19 cellular contexts compared by ENCODE assay signal in the genomic region with DNA sequence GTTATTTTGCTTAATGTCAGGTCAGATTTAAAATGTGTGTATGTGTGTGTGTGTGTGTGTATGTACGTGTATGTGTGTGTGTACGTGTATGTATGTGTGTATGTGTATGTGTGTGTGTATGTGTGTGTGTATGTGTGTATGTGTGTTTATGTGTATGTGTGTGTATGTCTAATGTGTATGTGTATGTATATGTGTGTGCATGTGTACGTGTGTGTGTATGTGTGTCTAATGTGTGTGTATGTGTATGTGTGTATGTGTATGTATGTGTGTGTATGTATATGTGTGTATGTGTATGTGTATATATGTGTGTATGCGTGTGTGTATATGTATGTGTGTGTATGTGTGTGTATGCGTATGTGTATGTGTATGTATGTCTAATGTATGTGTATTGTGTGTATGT.
DNase-seq lines count a peak whose midpoint lies in the region; TF ChIP-seq lines count a peak whose summit lies in the region.
"Had no signal": no experiment of that assay in that cellular context is flagged by ENCODE, and none has a peak within 500 bp of the region (broad histone marks: within the 10 kb centered on the region; RNA-seq: fewer than 3 reads in every experiment).

No MANE protein-coding gene starts in this region.

- H2BK15ac ChIP-seq in mesendoderm (replicated peaks; ENCODE audit: low read depth) = no peak overlapping the region

- no peak overlapping the region for H3K27ac ChIP-seq in BLaER1
- no peak overlapping the region for H3K27ac ChIP-seq in HEK293 (ENCODE audit: extremely low read depth, low read depth, low read length)
- H3K27ac ChIP-seq in neutrophil = peak overlapping the region; percentile 66
- no peak overlapping the region for H3K27ac ChIP-seq in mesendoderm (ENCODE audit: low read depth, low read length)

- H3K4ac ChIP-seq in mesendoderm (ENCODE audit: low read depth, low read length) = no peak overlapping the region

- no peak overlapping the region for H4K8ac ChIP-seq in mesendoderm (ENCODE audit: low read depth, low read length)

- H3K36me3 Mint-ChIP-seq in glutamatergic neuron (ENCODE audit: unreplicated experiment) (no peaks in the 10 kb centered on the region), chondrocyte (ENCODE audit: low read depth) (no peaks in the 10 kb centered on the region)
- H3K36me3 Mint-ChIP-seq: CD8-positive, alpha-beta memory T cell; IgD-negative memory B cell had no signal

- no peak overlapping the region for H2BK120ac ChIP-seq in mesendoderm (ENCODE audit: low read depth, low read length)

- H3K9me3 Mint-ChIP-seq in glutamatergic neuron (ENCODE audit: unreplicated experiment) (peaks cover 10% of the 10 kb centered on the region), chondrocyte (ENCODE audit: low read depth) (no peaks in the 10 kb centered on the region)
- H3K9me3 Mint-ChIP-seq: CD8-positive, alpha-beta memory T cell; IgD-negative memory B cell had no signal

- H3K4me3 Mint-ChIP-seq in glutamatergic neuron (ENCODE audit: unreplicated experiment) (peak overlapping the region; percentile 83), chondrocyte (ENCODE audit: unreplicated experiment) (no peak overlapping the region)
- H3K4me3 Mint-ChIP-seq: IgD-negative memory B cell had no signal

- no peak for TF ChIP-seq CTCF in HEK293 (tag by site-specific recombination; IDR thresholded peaks at IDR 0.05)
- TF ChIP-seq CTCF in glutamatergic neuron (IDR thresholded peaks at IDR 0.05; ENCODE audit: partially characterized antibody, unreplicated experiment) = no peak
- no peak for TF ChIP-seq CTCF in neutrophil (IDR thresholded peaks at IDR 0.05)
- TF ChIP-seq CTCF in chondrocyte (IDR thresholded peaks at IDR 0.05) = no peak

- H3K56ac ChIP-seq in mesendoderm (ENCODE audit: low read length) = no peak overlapping the region

- H3K27me3 ChIP-seq in BLaER1 = peaks cover 12% of the 10 kb centered on the region
- no peaks in the 10 kb centered on the region for H3K27me3 ChIP-seq in neutrophil
- no peaks in the 10 kb centered on the region for H3K27me3 ChIP-seq in mesendoderm (ENCODE audit: insufficient read depth, low read length, poor library complexity)

- H3K79me1 ChIP-seq in mesendoderm (ENCODE audit: low read length) = no peaks in the 10 kb centered on the region

- H3K79me2 ChIP-seq in mesendoderm (ENCODE audit: control insufficient read depth, insufficient read depth, low read length) = no peaks in the 10 kb centered on the region

- H3K4me1 Mint-ChIP-seq in glutamatergic neuron (ENCODE audit: low read depth, unreplicated experiment) (peaks cover 47% of the 10 kb centered on the region), chondrocyte (ENCODE audit: low read depth) (peaks cover 18% of the 10 kb centered on the region)

- DNase-seq in glutamatergic neuron = no peak
- DNase-seq in NCI-H2196 (lab: John Stamatoyannopoulos, UW; ENCODE audit: unreplicated experiment) = no peak
- no peak for DNase-seq in mesendoderm
- DNase-seq in posterior cingulate gyrus = no peak
- no peak for DNase-seq in chondrocyte (ENCODE audit: low spot score)
- DNase-seq: 8988T; CD8-positive, alpha-beta memory T cell; DND-41; GDM1; MM.1S; NCI-H1105 treated with DMSO at 0.1 percent for 48 hours; NCI-H1694 treated with DMSO at 0.1 percent for 48 hours; NCI-H526 treated with DMSO at 0.1 percent for 48 hours; OCI-M1; SHP77 treated with DMSO at 0.1 percent for 48 hours had no signal

- POLR2A ChIA-PET in HEK293 (lab: Yijun Ruan, JAX) = no interaction called here

- no peak overlapping the region for H3K4me3 ChIP-seq in BLaER1
- no peak overlapping the region for H3K4me3 ChIP-seq in HEK293 (ENCODE audit: low read depth, low read length)
- H3K4me3 ChIP-seq in neutrophil (ENCODE audit: low read depth in 1 of 2, low read length in 1 of 2) = no peak overlapping the region
- H3K4me3 ChIP-seq in mesendoderm (ENCODE audit: low read length) = no peak overlapping the region

- H3K4me2 ChIP-seq in BLaER1 (peak overlapping the region; percentile 85), mesendoderm (ENCODE audit: low read length) (no peak overlapping the region)

- H3K27me3 Mint-ChIP-seq in glutamatergic neuron (ENCODE audit: unreplicated experiment) (peaks cover 15% of the 10 kb centered on the region), chondrocyte (ENCODE audit: low read depth) (peaks cover 38% of the 10 kb centered on the region)

- H3K36me3 ChIP-seq in BLaER1 (no peaks in the 10 kb centered on the region), HEK293 (ENCODE audit: control insufficient read depth in 2 of 2, insufficient read depth in 1 of 2, low read length in 2 of 2) (no peaks in the 10 kb centered on the region), neutrophil (no peaks in the 10 kb centered on the region), mesendoderm (ENCODE audit: control insufficient read depth, insufficient read depth, low read length) (no peaks in the 10 kb centered on the region)

- H3K27ac Mint-ChIP-seq in glutamatergic neuron (ENCODE audit: unreplicated experiment) (peak overlapping the region; percentile 87), chondrocyte (ENCODE audit: unreplicated experiment) (no peak overlapping the region)
- H3K27ac Mint-ChIP-seq: CD8-positive, alpha-beta memory T cell; IgD-negative memory B cell had no signal

- H2AK5ac ChIP-seq in mesendoderm (ENCODE audit: low read length) = no peak overlapping the region

- H4K5ac ChIP-seq in mesendoderm (ENCODE audit: low read length) = no peak overlapping the region

- no CpG with 5 or more reads among the region's 5 CpGs for WGBS in mesendoderm (ENCODE audit: extremely low coverage, insufficient coverage, low lambda C conversion rate)

- no peaks in the 10 kb centered on the region for H4K20me1 ChIP-seq in BLaER1

- H3K9ac ChIP-seq in BLaER1 = no peak overlapping the region
- no peak overlapping the region for H3K9ac ChIP-seq in mesendoderm (ENCODE audit: low read length)

- CTCF ChIA-PET in HEK293 (lab: Yijun Ruan, JAX) = no interaction called here

- H3K9me3 ChIP-seq in BLaER1 = no peaks in the 10 kb centered on the region
- H3K9me3 ChIP-seq in HEK293 (ENCODE audit: control insufficient read depth, insufficient read depth, low read depth, low read length) = no peaks in the 10 kb centered on the region
- no peaks in the 10 kb centered on the region for H3K9me3 ChIP-seq in neutrophil

- no peak overlapping the region for H3K18ac ChIP-seq in mesendoderm (ENCODE audit: low read length)

- H3K4me1 ChIP-seq in BLaER1 = peaks cover 30% of the 10 kb centered on the region
- H3K4me1 ChIP-seq in HEK293 (ENCODE audit: control insufficient read depth, insufficient read depth, low read length) = no peaks in the 10 kb centered on the region
- H3K4me1 ChIP-seq in neutrophil (ENCODE audit: control insufficient read depth in 1 of 2, insufficient read depth in 1 of 2, low read depth in 1 of 2, low read length in 1 of 2) = peaks cover 14% of the 10 kb centered on the region in 2 experiments
- peaks cover 5% of the 10 kb centered on the region for H3K4me1 ChIP-seq in mesendoderm (ENCODE audit: control insufficient read depth, low read depth, low read length)

- H3K23ac ChIP-seq in mesendoderm (ENCODE audit: low read length) = no peak overlapping the region

- H2BK5ac ChIP-seq in mesendoderm (ENCODE audit: low read length) = no peak overlapping the region

- intact Hi-C loops in posterior cingulate gyrus (cut with DNase I) = no loop called here

TF ChIP-seq in HEK293, 187 proteins besides CTCF, POLR2A, EP300 and RAD21:
- TF ChIP-seq, protein P1, sequence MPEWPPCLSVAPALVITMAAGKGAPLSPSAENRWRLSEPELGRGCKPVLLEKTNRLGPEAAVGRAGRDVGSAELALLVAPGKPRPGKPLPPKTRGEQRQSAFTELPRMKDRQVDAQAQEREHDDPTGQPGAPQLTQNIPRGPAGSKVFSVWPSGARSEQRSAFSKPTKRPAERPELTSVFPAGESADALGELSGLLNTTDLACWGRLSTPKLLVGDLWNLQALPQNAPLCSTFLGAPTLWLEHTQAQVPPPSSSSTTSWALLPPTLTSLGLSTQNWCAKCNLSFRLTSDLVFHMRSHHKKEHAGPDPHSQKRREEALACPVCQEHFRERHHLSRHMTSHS (tag by site-specific recombination; IDR thresholded peaks at IDR 0.05) = no peak
- TF ChIP-seq, protein P2, sequence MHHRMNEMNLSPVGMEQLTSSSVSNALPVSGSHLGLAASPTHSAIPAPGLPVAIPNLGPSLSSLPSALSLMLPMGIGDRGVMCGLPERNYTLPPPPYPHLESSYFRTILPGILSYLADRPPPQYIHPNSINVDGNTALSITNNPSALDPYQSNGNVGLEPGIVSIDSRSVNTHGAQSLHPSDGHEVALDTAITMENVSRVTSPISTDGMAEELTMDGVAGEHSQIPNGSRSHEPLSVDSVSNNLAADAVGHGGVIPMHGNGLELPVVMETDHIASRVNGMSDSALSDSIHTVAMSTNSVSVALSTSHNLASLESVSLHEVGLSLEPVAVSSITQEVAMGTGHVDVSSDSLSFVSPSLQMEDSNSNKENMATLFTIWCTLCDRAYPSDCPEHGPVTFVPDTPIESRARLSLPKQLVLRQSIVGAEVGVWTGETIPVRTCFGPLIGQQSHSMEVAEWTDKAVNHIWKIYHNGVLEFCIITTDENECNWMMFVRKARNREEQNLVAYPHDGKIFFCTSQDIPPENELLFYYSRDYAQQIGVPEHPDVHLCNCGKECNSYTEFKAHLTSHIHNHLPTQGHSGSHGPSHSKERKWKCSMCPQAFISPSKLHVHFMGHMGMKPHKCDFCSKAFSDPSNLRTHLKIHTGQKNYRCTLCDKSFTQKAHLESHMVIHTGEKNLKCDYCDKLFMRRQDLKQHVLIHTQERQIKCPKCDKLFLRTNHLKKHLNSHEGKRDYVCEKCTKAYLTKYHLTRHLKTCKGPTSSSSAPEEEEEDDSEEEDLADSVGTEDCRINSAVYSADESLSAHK (tag by site-specific recombination; IDR thresholded peaks at IDR 0.05) = no peak
- TF ChIP-seq ZNF514 (tag by site-specific recombination; IDR thresholded peaks at IDR 0.05) (no peak), ZNF239 (tag by site-specific recombination; IDR thresholded peaks at IDR 0.05) (0 out of 2 replicates have a peak, but pooled peaks have one; percentile 28)
- TF ChIP-seq, protein P3, sequence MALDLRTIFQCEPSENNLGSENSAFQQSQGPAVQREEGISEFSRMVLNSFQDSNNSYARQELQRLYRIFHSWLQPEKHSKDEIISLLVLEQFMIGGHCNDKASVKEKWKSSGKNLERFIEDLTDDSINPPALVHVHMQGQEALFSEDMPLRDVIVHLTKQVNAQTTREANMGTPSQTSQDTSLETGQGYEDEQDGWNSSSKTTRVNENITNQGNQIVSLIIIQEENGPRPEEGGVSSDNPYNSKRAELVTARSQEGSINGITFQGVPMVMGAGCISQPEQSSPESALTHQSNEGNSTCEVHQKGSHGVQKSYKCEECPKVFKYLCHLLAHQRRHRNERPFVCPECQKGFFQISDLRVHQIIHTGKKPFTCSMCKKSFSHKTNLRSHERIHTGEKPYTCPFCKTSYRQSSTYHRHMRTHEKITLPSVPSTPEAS (tag by site-specific recombination; IDR thresholded peaks at IDR 0.05) = peak; percentile 96
TF ChIP-seq in HEK293: peak in this region for 2.
